Comparison of ENCODE assay signal across 8 cellular contexts in genomic region chr1:235971571-235972315, GRCh38.
DNase-seq lines count a peak whose midpoint lies in the region; ATAC-seq and TF ChIP-seq lines count a peak whose summit lies in the region.

No MANE protein-coding gene starts in this region.

- peaks cover 2% of the 10 kb centered on the region for H3K9me3 ChIP-seq in H9 (ENCODE audit: control insufficient read depth, low read depth, low read length)
- H3K9me3 ChIP-seq in MG63: 0 out of 2 replicates have a peak, but pooled peaks cover 2% of the 10 kb centered on the region
- no peaks in the 10 kb centered on the region for H3K9me3 ChIP-seq in gastroesophageal sphincter
- H3K9me3 ChIP-seq in neutrophil: no peaks in the 10 kb centered on the region

- H4K20me1 ChIP-seq in H9 (ENCODE audit: control insufficient read depth, insufficient read depth, insufficient read length): no peaks in the 10 kb centered on the region

- H3K36me3 ChIP-seq in MG63: peaks cover 11% of the 10 kb centered on the region; the same call in 1 of the 2 replicates
- H3K36me3 ChIP-seq in gastroesophageal sphincter: peaks cover 0 to 24% of the 10 kb centered on the region in 2 donors
- no peaks in the 10 kb centered on the region for H3K36me3 ChIP-seq in neutrophil

- H2AK5ac ChIP-seq in H9 (ENCODE audit: insufficient read length, low read length): no peak overlapping the region

- CTCF ChIA-PET in activated naive CD4-positive, alpha-beta T cell treated with anti-CD3 and anti-CD28 coated beads for 36 hours (lab: Charles Lee): interaction anchor here (0.5 to 2.9 kb wide), 76 partner anchors 8 to 476 kb away, joined by 3 to 62 read pairs (median 4); partner anchors contain the start of gene LYST

- no peaks in the 10 kb centered on the region for H3K36me3 Mint-ChIP-seq in H9 (ENCODE audit: insufficient read depth in 1 of 3, low read depth in 3 of 3)
- no peaks in the 10 kb centered on the region for H3K36me3 Mint-ChIP-seq in activated naive CD4-positive, alpha-beta T cell treated with anti-CD3 and anti-CD28 coated beads for 36 hours (ENCODE audit: low read depth)

- H3K4me3 ChIP-seq in MG63 (peak overlapping the region; percentile 15), gastroesophageal sphincter (peak overlapping the region; percentile 52 to 86), neutrophil (ENCODE audit: low read depth in 1 of 2, low read length in 1 of 2) (peak overlapping the region; percentile 63 to 68)

- no peak overlapping the region for H2BK12ac ChIP-seq in H9 (ENCODE audit: insufficient read length, low read depth, low read length)

- peak overlapping the region; percentile 44; the same call in 1 of the 2 replicates for H3K14ac ChIP-seq in H9 (ENCODE audit: insufficient read depth, low read length)

- no peak overlapping the region for H3K23ac ChIP-seq in H9 (ENCODE audit: insufficient read length, low read depth, low read length)

- peak; percentile 94 for ATAC-seq in gastroesophageal sphincter

- H3K4ac ChIP-seq in H9 (ENCODE audit: low read depth, low read length): no peak overlapping the region

- peak; percentile 89 for TF ChIP-seq CTCF in H9 (conservative IDR thresholded peaks at IDR 0.05)
- peak; percentile 53 to 90 (median 81) for TF ChIP-seq CTCF in gastroesophageal sphincter (IDR thresholded peaks at IDR 0.05)
- TF ChIP-seq CTCF in neutrophil (IDR thresholded peaks at IDR 0.05): peak; percentile 95

- no peak overlapping the region for H3T11ph ChIP-seq in H9 (ENCODE audit: low read length)

- H3K4me1 ChIP-seq in H9 (ENCODE audit: insufficient read depth, low read length): no peaks in the 10 kb centered on the region
- H3K4me1 ChIP-seq in gastroesophageal sphincter: peaks cover 0 to 26% (median 13%) of the 10 kb centered on the region in 3 donors
- peaks cover 30 to 31% of the 10 kb centered on the region in 2 experiments for H3K4me1 ChIP-seq in neutrophil (ENCODE audit: control insufficient read depth in 1 of 2, insufficient read depth in 1 of 2, low read depth in 1 of 2, low read length in 1 of 2)

- H3K27ac ChIP-seq in H9 (ENCODE audit: insufficient read length, low read depth, low read length) (no peak overlapping the region), gastroesophageal sphincter (peak overlapping the region; percentile 92 to 99 (median 94)), neutrophil (peak overlapping the region; percentile 81), substantia nigra (ENCODE audit: low read depth, low read length, poor library complexity, severe bottlenecking) (peak overlapping the region; percentile 67)

- H2BK20ac ChIP-seq in H9 (ENCODE audit: low read depth, low read length, poor library complexity, severe bottlenecking): no peak overlapping the region

- TF ChIP-seq EP300 in gastroesophageal sphincter (IDR thresholded peaks at IDR 0.05): no peak

- H3K27me3 Mint-ChIP-seq in H9 (ENCODE audit: low read depth): no peaks in the 10 kb centered on the region; the same call in 1 of the 2 replicates
- no peaks in the 10 kb centered on the region for H3K27me3 Mint-ChIP-seq in activated naive CD4-positive, alpha-beta T cell treated with anti-CD3 and anti-CD28 coated beads for 36 hours (ENCODE audit: low read depth)

- peak overlapping the region; percentile 50 for H3K9ac ChIP-seq in H9 (ENCODE audit: extremely low read depth, insufficient read length, low read length)

- no peak overlapping the region for H4K91ac ChIP-seq in H9 (ENCODE audit: insufficient read length, low read depth, low read length)

- H3K79me2 ChIP-seq in H9 (ENCODE audit: insufficient read depth, low read length): no peaks in the 10 kb centered on the region

- H3K4me1 Mint-ChIP-seq in H9: peaks cover 7 to 12% of the 10 kb centered on the region in 2 experiments; a peak in 3 of 4 replicates
- peaks cover 14% of the 10 kb centered on the region for H3K4me1 Mint-ChIP-seq in activated naive CD4-positive, alpha-beta T cell treated with anti-CD3 and anti-CD28 coated beads for 36 hours (ENCODE audit: low read depth)

- peak overlapping the region; percentile 22 for H3K18ac ChIP-seq in H9 (ENCODE audit: insufficient read length, low read depth, low read length)

- H3K4me2 ChIP-seq in H9 (ENCODE audit: insufficient read depth, insufficient read length, low read length): peak overlapping the region; percentile 72

- H2BK5ac ChIP-seq in H9 (ENCODE audit: insufficient read length, low read length): no peak overlapping the region

- peak overlapping the region; percentile 72 to 85 for H3K4me3 Mint-ChIP-seq in H9
- peak overlapping the region; percentile 67 for H3K4me3 Mint-ChIP-seq in activated naive CD4-positive, alpha-beta T cell treated with anti-CD3 and anti-CD28 coated beads for 36 hours

- peak; percentile 44 to 45 for TF ChIP-seq POLR2A in gastroesophageal sphincter (IDR thresholded peaks at IDR 0.05)

- H3K79me1 ChIP-seq in H9 (ENCODE audit: insufficient read depth, low read depth, low read length, poor library complexity, severe bottlenecking): no peaks in the 10 kb centered on the region

- H3K9me3 Mint-ChIP-seq in H9: no peaks in the 10 kb centered on the region
- no peaks in the 10 kb centered on the region for H3K9me3 Mint-ChIP-seq in activated naive CD4-positive, alpha-beta T cell treated with anti-CD3 and anti-CD28 coated beads for 36 hours

- intact Hi-C loops in activated naive CD4-positive, alpha-beta T cell treated with anti-CD3 and anti-CD28 coated beads for 36 hours (cut with micrococcal nuclease): loop anchor here (1.0 to 5.0 kb wide), 9 partner anchors 18 to 879 kb away; partner anchors contain the start of gene LYST

- H4K5ac ChIP-seq in H9 (ENCODE audit: insufficient read length, low read depth, low read length): no peak overlapping the region

- H2AFZ ChIP-seq in H9 (ENCODE audit: low read length): peak overlapping the region; percentile 76

- H3K56ac ChIP-seq in H9 (ENCODE audit: insufficient read length, low read depth, low read length): no peak overlapping the region

- peak; percentile 88 for DNase-seq in GM04503 (ENCODE audit: low read depth)
- peak; percentile 93 for DNase-seq in H9
- DNase-seq in MG63: peak; percentile 88
- peak; percentile 100 for DNase-seq in SIG-M5 treated with dmso at 0.1 percent for 504 hours (lab: John Stamatoyannopoulos, UW; ENCODE audit: unreplicated experiment)
- peak; percentile 94 for DNase-seq in activated naive CD4-positive, alpha-beta T cell treated with anti-CD3 and anti-CD28 coated beads for 36 hours
- DNase-seq in substantia nigra (lab: John Stamatoyannopoulos, UW): peak in 48 of 49 donors; percentile 9 to 87 (median 70)

- peaks cover 5% of the 10 kb centered on the region for H3K23me2 ChIP-seq in H9 (ENCODE audit: insufficient read length, low read depth, low read length, poor library complexity, severe bottlenecking)

- H3K27me3 ChIP-seq in H9 (ENCODE audit: insufficient read depth, low read length): no peaks in the 10 kb centered on the region
- H3K27me3 ChIP-seq in MG63: no peaks in the 10 kb centered on the region
- H3K27me3 ChIP-seq in gastroesophageal sphincter: no peaks in the 10 kb centered on the region
- H3K27me3 ChIP-seq in neutrophil: no peaks in the 10 kb centered on the region

- no peak overlapping the region for H2BK15ac ChIP-seq in H9 (ENCODE audit: low read depth, low read length)

- H4K8ac ChIP-seq in H9 (replicated peaks; ENCODE audit: insufficient read length, low read depth, low read length): no peak overlapping the region

- peak overlapping the region; percentile 59 to 97 (median 88) for H3K27ac Mint-ChIP-seq in H9
- H3K27ac Mint-ChIP-seq in activated naive CD4-positive, alpha-beta T cell treated with anti-CD3 and anti-CD28 coated beads for 36 hours: peak overlapping the region; percentile 76

- H2BK120ac ChIP-seq in H9 (ENCODE audit: low read depth, low read length, poor library complexity, severe bottlenecking): no peak overlapping the region

- WGBS in H9 (ENCODE audit: extremely low coverage, insufficient read length, low lambda C conversion rate): no CpG with 5 or more reads among the region's 29 CpGs
- 1% methylated on average over 15 to 19 of the region's 29 CpGs for whole genome bisulfite sequencing in gastroesophageal sphincter (ENCODE audit: low coverage in 1 of 2), 2 donors

Comparison
In these comparisons a context has a peak if more than half of its experiments do, and no peak if none do; other contexts are left out.
1. H3K4me3 ChIP-seq: peak in every context shown above with its lines; median percentile 69 in gastroesophageal sphincter; 66 in neutrophil; 15 in MG63.